10 cellular contexts compared by ENCODE assay signal in the genomic region with DNA sequence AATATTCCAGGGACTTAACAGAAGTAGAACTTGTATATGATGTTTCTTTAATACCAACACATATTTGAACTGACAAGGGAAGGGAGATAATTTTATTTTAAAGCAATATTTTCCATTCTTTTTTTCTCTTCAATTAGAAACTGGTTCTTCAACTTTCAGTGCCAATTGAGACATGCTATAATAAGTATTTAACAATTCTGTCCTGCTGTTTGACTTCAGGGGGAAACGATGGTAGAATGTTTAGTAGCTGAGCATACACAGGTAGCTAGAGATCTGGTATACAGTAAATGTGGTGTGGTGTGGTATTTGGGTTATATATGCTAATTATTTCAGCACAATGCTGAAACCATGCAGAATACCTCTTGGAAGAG.
DNase-seq lines count a peak whose midpoint lies in the region; ATAC-seq, FAIRE-seq and TF ChIP-seq lines count a peak whose summit lies in the region.
"Had no signal": no experiment of that assay in that cellular context is flagged by ENCODE, and none has a peak within 500 bp of the region (broad histone marks: within the 10 kb centered on the region; RNA-seq: fewer than 3 reads in every experiment).

No MANE protein-coding gene starts in this region.

- peaks cover 20 to 48% (median 44%) of the 10 kb centered on the region in 3 donors for H3K4me1 ChIP-seq in pancreas

- WGBS in pancreas, 2 donors: 6 to 13% methylated on average over 1 of the region's 1 CpG

- H3K27ac ChIP-seq in caudate nucleus (ENCODE audit: low read depth, low read length): peak overlapping the region; percentile 5
- H3K27ac ChIP-seq in pancreas: peak overlapping the region in 3 of 4 donors; percentile 57 to 84 (median 82)

- intact Hi-C loops in pancreas (cut with DNase I): no loop called here

- peak overlapping the region in 1 of 4 donors; percentile 5 for H3K4me3 ChIP-seq in pancreas

- DNase-seq in DMS79 (lab: John Stamatoyannopoulos, UW) (peak; percentile 77), NCI-H146 treated with DMSO at 0.1 percent for 48 hours (lab: John Stamatoyannopoulos, UW; ENCODE audit: unreplicated experiment) (peak; percentile 70), caudate nucleus (lab: John Stamatoyannopoulos, UW) (no peak), pancreas (no peak), iPS-NIHi11 (ENCODE audit: low spot score) (no peak), NCI-H1694 treated with DMSO at 0.1 percent for 48 hours (lab: John Stamatoyannopoulos, UW) (no peak)
- DNase-seq in stimulated activated naive CD8-positive, alpha-beta T cell treated with anti-CD3 and anti-CD28 coated beads, Interleukin-15, Interleukin-2, amounts not matched to agents 100 U/mL and 50 U/mL, for 24 hours: no peak
- DNase-seq: activated CD4-positive, alpha-beta T cell treated with anti-CD3 and anti-CD28 coated beads for 4 hours; stimulated activated naive CD4-positive, alpha-beta T cell had no signal

- no peak for TF ChIP-seq CTCF in pancreas (IDR thresholded peaks at IDR 0.05)

- H3K36me3 ChIP-seq in pancreas: no peaks in the 10 kb centered on the region

- FAIRE-seq in pancreas (lab: Jason Lieb, UNC): no peak

- ATAC-seq in pancreas: peak; percentile 53 to 69 (median 62)
- ATAC-seq in stimulated activated naive CD8-positive, alpha-beta T cell treated with anti-CD3 and anti-CD28 coated beads, Interleukin-15, Interleukin-2, amounts not matched to agents 100 U/mL and 50 U/mL, for 24 hours: no peak
- no peak for ATAC-seq in HG03378 (IDR thresholded peaks at IDR 0.05; ENCODE audit: unreplicated experiment)

- no peaks in the 10 kb centered on the region for H3K9me3 ChIP-seq in pancreas

- no peaks in the 10 kb centered on the region for H3K27me3 ChIP-seq in pancreas

Comparison
In these comparisons a context has a peak if more than half of its experiments do, and no peak if none do; other contexts are left out.
1. DNase-seq: peak in DMS79 (single experiment) and NCI-H146 treated with DMSO at 0.1 percent for 48 hours (single experiment); none in caudate nucleus (0 of 61), pancreas (0 of 6), iPS-NIHi11 (single experiment), stimulated activated naive CD8-positive, alpha-beta T cell treated with anti-CD3 and anti-CD28 coated beads, Interleukin-15, Interleukin-2, amounts not matched to agents 100 U/mL and 50 U/mL, for 24 hours (single experiment) and NCI-H1694 treated with DMSO at 0.1 percent for 48 hours (single experiment).
2. ATAC-seq: peak in pancreas (4 of 4); none in stimulated activated naive CD8-positive, alpha-beta T cell treated with anti-CD3 and anti-CD28 coated beads, Interleukin-15, Interleukin-2, amounts not matched to agents 100 U/mL and 50 U/mL, for 24 hours (single experiment) and HG03378 (single experiment).